12 cellular contexts compared by ENCODE assay signal in genomic region chr14:60655114-60655897, GRCh38. TPM values are rescaled to one million over a fixed set of nuclear protein-coding genes. Genes with fewer than 3 reads are reported as not detected.
DNase-seq lines count a peak whose midpoint lies in the region; ATAC-seq and TF ChIP-seq lines count a peak whose summit lies in the region.
"Had no signal": no experiment of that assay in that cellular context is flagged by ENCODE, and none has a peak within 500 bp of the region (broad histone marks: within the 10 kb centered on the region; RNA-seq: fewer than 3 reads in every experiment).

No MANE protein-coding gene starts in this region.

- H3K27me3 ChIP-seq in SK-N-SH (ENCODE audit: insufficient read depth), result no peaks in the 10 kb centered on the region
- H3K27me3 ChIP-seq in iPS-18a (ENCODE audit: control insufficient read depth, insufficient read depth, low read length), result peaks cover 98% of the 10 kb centered on the region
- H3K27me3 ChIP-seq in smooth muscle cell (ENCODE audit: low read depth), result peaks cover 97% of the 10 kb centered on the region

- peaks cover 29% of the 10 kb centered on the region for H3K79me2 ChIP-seq in SK-N-SH (ENCODE audit: insufficient read depth)
- H3K79me2 ChIP-seq in smooth muscle cell (ENCODE audit: low read depth), result no peaks in the 10 kb centered on the region

- peak overlapping the region; percentile 79 to 83 for H3K4me3 Mint-ChIP-seq in activated T-cell treated with anti-CD3 and anti-CD28 coated beads, Interleukin-2, amount 50 U/mL, for 72 hours

- peaks cover 84% of the 10 kb centered on the region for H3K27me3 Mint-ChIP-seq in activated T-cell treated with anti-CD3 and anti-CD28 coated beads, Interleukin-2, amount 50 U/mL, for 72 hours (ENCODE audit: low read depth)

- DNase-seq in activated T-cell treated with anti-CD3 and anti-CD28 coated beads, Interleukin-2, amount 50 U/mL, for 72 hours, result no peak
- no peak for DNase-seq in activated T-cell treated with anti-CD3 and anti-CD28 coated beads, Interleukin-2, amount 50 U/mL, for 48 hours
- DNase-seq in SK-N-SH (peak; percentile 41), smooth muscle cell (lab: John Stamatoyannopoulos, UW; ENCODE audit: unreplicated experiment) (no peak), OCI-M2 (lab: John Stamatoyannopoulos, UW; ENCODE audit: unreplicated experiment) (no peak)
- DNase-seq: activated CD4-positive, alpha-beta T cell treated with anti-CD3 and anti-CD28 coated beads for 1 hour; BE2C; stimulated activated CD4-positive, alpha-beta T cell treated with anti-CD3 and anti-CD28 coated beads, Interleukin-1b, Interleukin-23, amount 100 ng/mL, for 48 hours had no signal

- no peak for ATAC-seq in activated T-cell treated with anti-CD3 and anti-CD28 coated beads, Interleukin-2, amount 50 U/mL, for 72 hours (replicated peaks in 1 of 2)
- ATAC-seq in HG03196 (IDR thresholded peaks at IDR 0.05; ENCODE audit: unreplicated experiment), result no peak
- no peak for ATAC-seq in HG03108 (IDR thresholded peaks at IDR 0.05; ENCODE audit: unreplicated experiment)

- H3K4me2 ChIP-seq in SK-N-SH (peak overlapping the region; percentile 86; the same call in 1 of the 2 replicates), smooth muscle cell (peak overlapping the region; percentile 97)

- H4K20me1 ChIP-seq in SK-N-SH (ENCODE audit: insufficient read depth) (no peaks in the 10 kb centered on the region), smooth muscle cell (ENCODE audit: low read depth) (no peaks in the 10 kb centered on the region)

- peaks cover 0 to 2% of the 10 kb centered on the region in 2 donors for H3K36me3 Mint-ChIP-seq in activated T-cell treated with anti-CD3 and anti-CD28 coated beads, Interleukin-2, amount 50 U/mL, for 72 hours (ENCODE audit: insufficient read depth in 2 of 2)

- H3K4me3 ChIP-seq in SK-N-SH (ENCODE audit: low read depth in 2 of 2, low read length in 1 of 2) (peak overlapping the region; percentile 59 to 61; a peak in 2 of 4 replicates), iPS-18a (ENCODE audit: low read length) (peak overlapping the region; percentile 63), smooth muscle cell (no peak overlapping the region)
- H3K4me3 ChIP-seq: thoracic aorta had no signal

- H3K4me1 Mint-ChIP-seq in activated T-cell treated with anti-CD3 and anti-CD28 coated beads, Interleukin-2, amount 50 U/mL, for 72 hours (ENCODE audit: low read depth), result peaks cover 58% of the 10 kb centered on the region

- H3K9ac ChIP-seq in SK-N-SH (peak overlapping the region; percentile 81; the same call in 1 of the 2 replicates), iPS-18a (ENCODE audit: low read length) (no peak overlapping the region), smooth muscle cell (ENCODE audit: low read depth) (no peak overlapping the region)

- POLR2A ChIA-PET in SK-N-SH (lab: Yijun Ruan, JAX), result no interaction called here

- TF ChIP-seq EP300 in SK-N-SH (IDR thresholded peaks at IDR 0.05; ENCODE audit: borderline replicate concordance in 1 of 2, low read depth in 1 of 2, low read length in 1 of 2), result peak in 1 of 2 experiments; percentile 54; a peak in 1 of 4 replicates

- no peak overlapping the region for H3K27ac Mint-ChIP-seq in activated T-cell treated with anti-CD3 and anti-CD28 coated beads, Interleukin-2, amount 50 U/mL, for 72 hours

- 43% methylated on average over 29 of the region's 29 CpGs for WGBS in SK-N-SH (ENCODE audit: low lambda C conversion rate)
- WGBS in smooth muscle cell (ENCODE audit: low lambda C conversion rate), result 6% methylated on average over 28 of the region's 29 CpGs

- TF ChIP-seq CTCF in SK-N-SH (IDR thresholded peaks at IDR 0.05), result no peak
- TF ChIP-seq CTCF in smooth muscle cell (IDR thresholded peaks at IDR 0.05; ENCODE audit: borderline replicate concordance, insufficient read depth, poor library complexity, severe bottlenecking), result no peak

- no peaks in the 10 kb centered on the region for H3K9me3 ChIP-seq in SK-N-SH
- H3K9me3 ChIP-seq in iPS-18a (ENCODE audit: control insufficient read depth, low read depth, low read length), result no peaks in the 10 kb centered on the region
- H3K9me3 ChIP-seq in smooth muscle cell (replicated peaks; ENCODE audit: low read depth), result no peaks in the 10 kb centered on the region
- H3K9me3 ChIP-seq: BE2C, thoracic aorta had no signal

- TF ChIP-seq RAD21 in SK-N-SH (IDR thresholded peaks at IDR 0.05; ENCODE audit: low read length), result no peak

- H3K9me3 Mint-ChIP-seq in activated T-cell treated with anti-CD3 and anti-CD28 coated beads, Interleukin-2, amount 50 U/mL, for 72 hours, result no peaks in the 10 kb centered on the region

- H3K27ac ChIP-seq in SK-N-SH (ENCODE audit: low read depth in 2 of 2, low read length in 1 of 2) (peak overlapping the region; percentile 84 to 87; a peak in 3 of 4 replicates), iPS-18a (ENCODE audit: low read length) (no peak overlapping the region), smooth muscle cell (ENCODE audit: low read depth) (no peak overlapping the region)
- H3K27ac ChIP-seq: thoracic aorta had no signal

- H2AFZ ChIP-seq in SK-N-SH (ENCODE audit: low read depth) (no peak overlapping the region; the same call in 1 of the 2 replicates), smooth muscle cell (ENCODE audit: low read depth) (no peak overlapping the region)

- H3K9me2 ChIP-seq in SK-N-SH, result no peaks in the 10 kb centered on the region

- peaks cover 22% of the 10 kb centered on the region for H3F3A ChIP-seq in SK-N-SH (replicated peaks; ENCODE audit: insufficient read depth)
- peaks cover 7% of the 10 kb centered on the region for H3F3A ChIP-seq in smooth muscle cell (ENCODE audit: low read depth)

- H3K4me1 ChIP-seq in SK-N-SH (ENCODE audit: control insufficient read depth in 1 of 2, insufficient read depth in 2 of 2, low read depth in 1 of 2, low read length in 1 of 2) (peaks cover 16 to 21% of the 10 kb centered on the region in 2 experiments), iPS-18a (ENCODE audit: control insufficient read depth, low read depth, low read length) (peaks cover 32% of the 10 kb centered on the region), smooth muscle cell (ENCODE audit: low read depth) (peaks cover 42% of the 10 kb centered on the region)

- H3K36me3 ChIP-seq in SK-N-SH (replicated peaks in 1 of 2; ENCODE audit: control insufficient read depth in 1 of 2, insufficient read depth in 2 of 2, low read length in 1 of 2), result no peaks in the 10 kb centered on the region
- H3K36me3 ChIP-seq in iPS-18a (ENCODE audit: control insufficient read depth, low read depth, low read length), result no peaks in the 10 kb centered on the region
- no peaks in the 10 kb centered on the region for H3K36me3 ChIP-seq in smooth muscle cell (ENCODE audit: low read depth)
- H3K36me3 ChIP-seq: BE2C, thoracic aorta had no signal

- CTCF ChIA-PET in SK-N-SH (lab: Yijun Ruan, JAX), result interaction anchor here (1.0 to 1.6 kb wide), 4 partner anchors 30 to 598 kb away, joined by 3 to 4 read pairs (median 4); no protein-coding TSS in a partner anchor

TF ChIP-seq in SK-N-SH, 30 proteins besides CTCF, POLR2A, EP300 and RAD21:
- TF ChIP-seq MAX (IDR thresholded peaks at IDR 0.05; ENCODE audit: low read depth) (0 out of 2 replicates have a peak, but pooled peaks have one; percentile 52), SIN3A (IDR thresholded peaks at IDR 0.05; ENCODE audit: borderline replicate concordance, low read depth, low read length) (no peak), PBX3 (IDR thresholded peaks at IDR 0.05) (peak; percentile 67), RXRA (IDR thresholded peaks at IDR 0.05; ENCODE audit: borderline replicate concordance, low read depth) (peak; percentile 3; the same call in 1 of the 2 replicates), TCF12 (IDR thresholded peaks at IDR 0.05) (peak; percentile 91), ZBTB33 (IDR thresholded peaks at IDR 0.05; ENCODE audit: borderline replicate concordance, low read depth) (0 out of 2 replicates have a peak, but pooled peaks have one; percentile 11), POLR2AphosphoS5 (IDR thresholded peaks at IDR 0.05; ENCODE audit: low read depth, low read length) (peak; percentile 64), FOSL2 (IDR thresholded peaks at IDR 0.05; ENCODE audit: borderline replicate concordance, low read depth) (no peak), JUND (IDR thresholded peaks at IDR 0.05) (no peak)

RNA-seq across cellular contexts. Expression of gene SIX1, which starts 6.0 kb away (rescaled TPM):
- total RNA-seq in activated T-cell treated with anti-CD3 and anti-CD28 coated beads, Interleukin-2, amount 50 U/mL, for 72 hours, result not detected
- polyA plus RNA-seq in SK-N-SH (2012; rRNA removed) (31.2 and 52.1 TPM in 2 replicates), smooth muscle cell (not detected in 2 replicates)
- polyA plus RNA-seq in SK-N-SH (2012; cell fraction: cytosol; rRNA removed), result 34.8 and 43.7 TPM in 2 replicates
- polyA plus RNA-seq in SK-N-SH (2012; cell fraction: nucleus; rRNA removed), result 42.7 and 45.1 TPM in 2 replicates
- total RNA-seq in smooth muscle cell, result 0.54 TPM in 1 of 2 replicates, not detected in the other

Comparison
In these comparisons a context has a peak if more than half of its experiments do, and no peak if none do; other contexts are left out.
1. H3K27ac ChIP-seq: peak in SK-N-SH (2 of 2); none in iPS-18a (single experiment) and smooth muscle cell (single experiment).